8 cellular contexts compared by ENCODE assay signal in the genomic region with DNA sequence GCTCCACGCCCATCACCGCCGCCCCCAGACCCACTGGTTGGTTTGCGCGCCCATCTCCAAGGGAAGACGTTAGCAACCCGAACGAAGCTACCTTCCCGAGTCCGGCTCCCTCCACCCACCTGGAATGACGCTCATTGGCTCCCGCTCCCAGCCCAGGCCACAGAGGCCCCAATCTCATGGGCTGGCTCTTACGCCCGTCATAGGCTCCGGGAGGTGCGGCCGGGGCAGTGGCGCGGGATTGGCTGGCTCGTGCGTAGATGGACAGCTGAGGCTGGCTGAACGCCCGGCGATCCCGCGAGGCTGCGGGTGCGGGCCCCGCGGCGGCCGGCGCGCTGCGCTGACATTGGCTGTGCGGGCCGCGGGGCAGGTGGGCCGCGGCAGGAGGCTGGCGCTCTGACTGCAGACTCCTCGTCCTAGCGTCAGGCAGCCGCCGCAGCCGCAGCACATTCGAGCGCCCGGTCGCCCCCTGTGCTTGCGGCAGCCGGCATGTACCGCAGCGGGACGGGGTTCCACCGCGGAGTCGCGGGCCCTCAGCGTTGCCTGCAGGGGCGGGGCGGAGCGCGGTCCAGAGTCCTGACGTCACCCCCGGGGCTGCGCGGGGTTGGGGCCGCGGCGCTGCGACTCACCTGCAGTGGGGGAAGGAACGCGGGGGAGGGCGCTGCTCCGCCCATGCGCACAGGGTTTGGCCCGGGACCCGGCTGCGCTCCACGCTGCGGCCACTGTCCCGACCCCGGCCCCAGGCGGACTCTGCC. TPM values are rescaled to one million over a fixed set of nuclear protein-coding genes. Genes with fewer than 3 reads are reported as not detected.
DNase-seq lines count a peak whose midpoint lies in the region; ATAC-seq and TF ChIP-seq lines count a peak whose summit lies in the region.

No MANE protein-coding gene starts in this region.

- no peaks in the 10 kb centered on the region for H3K9me2 ChIP-seq in neural cell (ENCODE audit: insufficient read depth, low read length)

- H3K4me2 ChIP-seq in neural cell (ENCODE audit: low read length), result peak overlapping the region; percentile 90

- peak; percentile 42 for TF ChIP-seq RAD21 in neural cell (conservative IDR thresholded peaks at IDR 0.05)

- peak overlapping the region in 1 of 2 donors; percentile 91 for H3K27ac Mint-ChIP-seq in stimulated activated naive CD8-positive, alpha-beta T cell treated with anti-CD3 and anti-CD28 coated beads, Interleukin-15, amount 100 ng/mL, for 72 hours

- H3K27me3 ChIP-seq in neural cell (ENCODE audit: insufficient read depth, low read depth, low read length), result no peaks in the 10 kb centered on the region

- H3K4me1 Mint-ChIP-seq in stimulated activated naive CD8-positive, alpha-beta T cell treated with anti-CD3 and anti-CD28 coated beads, Interleukin-15, amount 100 ng/mL, for 72 hours, result peaks cover 27% of the 10 kb centered on the region

- peak; percentile 98 for ATAC-seq in stimulated activated naive CD8-positive, alpha-beta T cell treated with anti-CD3 and anti-CD28 coated beads, Interleukin-15, amount 100 ng/mL, for 72 hours

- peaks cover 69% of the 10 kb centered on the region for H3K27me3 Mint-ChIP-seq in stimulated activated naive CD8-positive, alpha-beta T cell treated with anti-CD3 and anti-CD28 coated beads, Interleukin-15, amount 100 ng/mL, for 72 hours

- no peaks in the 10 kb centered on the region for H3K9me3 ChIP-seq in neural cell (ENCODE audit: low read length)

- no peaks in the 10 kb centered on the region for H3K36me3 ChIP-seq in neural cell (ENCODE audit: insufficient read depth, low read length)

- peak overlapping the region; percentile 68 to 76 for H3K4me3 ChIP-seq in foreskin fibroblast (ENCODE audit: low read depth in 1 of 2, low read length in 2 of 2)
- H3K4me3 ChIP-seq in neural cell (ENCODE audit: low read length), result peak overlapping the region; percentile 97

- DNase-seq in DMS79 (lab: John Stamatoyannopoulos, UW) (peak; percentile 94), GOT3 (lab: John Stamatoyannopoulos, UW) (peak; percentile 95), SHP77 (lab: John Stamatoyannopoulos, UW) (peak; percentile 100), activated gamma-delta T cell treated with Interleukin-2 at 50 U/mL for 16 hours (peak; percentile 83), foreskin fibroblast (peak; percentile 99 to 100)
- DNase-seq in stimulated activated naive CD8-positive, alpha-beta T cell treated with anti-CD3 and anti-CD28 coated beads, Interleukin-15, amount 100 ng/mL, for 72 hours, result peak; percentile 91 to 95

- H4K20me1 ChIP-seq in neural cell (ENCODE audit: insufficient read depth), result no peaks in the 10 kb centered on the region

- TF ChIP-seq EP300 in neural cell (conservative IDR thresholded peaks at IDR 0.05; ENCODE audit: poor library complexity, severe bottlenecking), result peak; percentile 82

- H3K9me3 Mint-ChIP-seq in stimulated activated naive CD8-positive, alpha-beta T cell treated with anti-CD3 and anti-CD28 coated beads, Interleukin-15, amount 100 ng/mL, for 72 hours, result no peaks in the 10 kb centered on the region

- TF ChIP-seq CTCF in LNCAP (IDR thresholded peaks at IDR 0.05) (peak; percentile 27; the same call in 1 of the 2 replicates), foreskin fibroblast (IDR thresholded peaks at IDR 0.05; ENCODE audit: low read depth, low read length) (no peak), neural cell (IDR thresholded peaks at IDR 0.05; ENCODE audit: poor library complexity, severe bottlenecking) (peak; percentile 71)

- H3K27ac ChIP-seq in neural cell (ENCODE audit: low read length), result peak overlapping the region; percentile 91

- H2AFZ ChIP-seq in neural cell (ENCODE audit: low read depth, low read length), result peak overlapping the region; percentile 60

- peaks cover 35% of the 10 kb centered on the region for H3K79me2 ChIP-seq in neural cell (replicated peaks; ENCODE audit: insufficient read depth, low read length)

- peak overlapping the region; percentile 98 for H3K4me3 Mint-ChIP-seq in stimulated activated naive CD8-positive, alpha-beta T cell treated with anti-CD3 and anti-CD28 coated beads, Interleukin-15, amount 100 ng/mL, for 72 hours

- no peaks in the 10 kb centered on the region for H3F3A ChIP-seq in neural cell (ENCODE audit: insufficient read depth, low read length, poor library complexity, severe bottlenecking)

- peak overlapping the region; percentile 91 for H3K9ac ChIP-seq in neural cell (ENCODE audit: low read length)

TF ChIP-seq in neural cell, 6 proteins besides CTCF, POLR2A, EP300 and RAD21:
- TF ChIP-seq POLR2AphosphoS5 (IDR thresholded peaks at IDR 0.05) (peak; percentile 86), EZH2 (IDR thresholded peaks at IDR 0.05; ENCODE audit: borderline replicate concordance, insufficient read depth, low read length, poor library complexity, severe bottlenecking) (no peak), SMC3 (conservative IDR thresholded peaks at IDR 0.05; ENCODE audit: poor library complexity) (peak; percentile 56), MXI1 (conservative IDR thresholded peaks at IDR 0.05; ENCODE audit: poor library complexity, severe bottlenecking) (peak; percentile 89), TAF1 (IDR thresholded peaks at IDR 0.05; ENCODE audit: low read depth) (peak; percentile 23)
- TF ChIP-seq, protein P1, sequence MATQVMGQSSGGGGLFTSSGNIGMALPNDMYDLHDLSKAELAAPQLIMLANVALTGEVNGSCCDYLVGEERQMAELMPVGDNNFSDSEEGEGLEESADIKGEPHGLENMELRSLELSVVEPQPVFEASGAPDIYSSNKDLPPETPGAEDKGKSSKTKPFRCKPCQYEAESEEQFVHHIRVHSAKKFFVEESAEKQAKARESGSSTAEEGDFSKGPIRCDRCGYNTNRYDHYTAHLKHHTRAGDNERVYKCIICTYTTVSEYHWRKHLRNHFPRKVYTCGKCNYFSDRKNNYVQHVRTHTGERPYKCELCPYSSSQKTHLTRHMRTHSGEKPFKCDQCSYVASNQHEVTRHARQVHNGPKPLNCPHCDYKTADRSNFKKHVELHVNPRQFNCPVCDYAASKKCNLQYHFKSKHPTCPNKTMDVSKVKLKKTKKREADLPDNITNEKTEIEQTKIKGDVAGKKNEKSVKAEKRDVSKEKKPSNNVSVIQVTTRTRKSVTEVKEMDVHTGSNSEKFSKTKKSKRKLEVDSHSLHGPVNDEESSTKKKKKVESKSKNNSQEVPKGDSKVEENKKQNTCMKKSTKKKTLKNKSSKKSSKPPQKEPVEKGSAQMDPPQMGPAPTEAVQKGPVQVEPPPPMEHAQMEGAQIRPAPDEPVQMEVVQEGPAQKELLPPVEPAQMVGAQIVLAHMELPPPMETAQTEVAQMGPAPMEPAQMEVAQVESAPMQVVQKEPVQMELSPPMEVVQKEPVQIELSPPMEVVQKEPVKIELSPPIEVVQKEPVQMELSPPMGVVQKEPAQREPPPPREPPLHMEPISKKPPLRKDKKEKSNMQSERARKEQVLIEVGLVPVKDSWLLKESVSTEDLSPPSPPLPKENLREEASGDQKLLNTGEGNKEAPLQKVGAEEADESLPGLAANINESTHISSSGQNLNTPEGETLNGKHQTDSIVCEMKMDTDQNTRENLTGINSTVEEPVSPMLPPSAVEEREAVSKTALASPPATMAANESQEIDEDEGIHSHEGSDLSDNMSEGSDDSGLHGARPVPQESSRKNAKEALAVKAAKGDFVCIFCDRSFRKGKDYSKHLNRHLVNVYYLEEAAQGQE (IDR thresholded peaks at IDR 0.05; ENCODE audit: borderline replicate concordance), result peak; percentile 60

RNA-seq across cellular contexts. Expression of a gene that starts 0.5 kb away (rescaled TPM):
- 61.1 and 79.2 TPM in 2 replicates for polyA plus RNA-seq in neural cell
- 221 and 225 TPM in 2 replicates for polyA minus RNA-seq in neural cell

Comparison
In these comparisons a context has a peak if more than half of its experiments do, and no peak if none do; other contexts are left out.
1. Peak in every context shown above with its lines: DNase-seq, ATAC-seq, H3K4me3 ChIP-seq and H3K27ac ChIP-seq.